Comparison of ENCODE assay signal across 31 cellular contexts in genomic region chr12:13345722-13346121, GRCh38.
"Had no signal": no experiment of that assay in that cellular context is flagged by ENCODE, and none has a peak within 500 bp of the region (broad histone marks: within the 10 kb centered on the region; RNA-seq: fewer than 3 reads in every experiment).

No MANE protein-coding gene starts in this region.

- ATAC-seq: activated CD4-positive, CD25-positive, alpha-beta regulatory T cell treated with anti-CD3 and anti-CD28 coated beads, Interleukin-2, amount 50 U/mL, for 24 hours; activated CD8-positive, alpha-beta T cell treated with anti-CD3 and anti-CD28 coated beads for 36 hours; activated T-cell treated with anti-CD3 and anti-CD28 coated beads, Interleukin-2, amount 50 U/mL, for 4 hours; activated T-helper 17 cell treated with anti-CD3 and anti-CD28 coated beads, Interleukin-2, amount 50 U/mL, for 72 hours; effector memory CD8-positive, alpha-beta T cell; T-helper 17 cell had no signal

- H3K4me3 ChIP-seq: esophagus squamous epithelium had no signal

- H3K27ac ChIP-seq: brain microvascular endothelial cell, esophagus squamous epithelium, WERI-Rb-1 had no signal

- H3K36me3 ChIP-seq: brain microvascular endothelial cell, esophagus squamous epithelium, WERI-Rb-1 had no signal

- DNase-seq: activated B cell treated with CpG ODN at 0.5 μM for 24 hours; activated CD4-positive, alpha-beta T cell treated with anti-CD3 and anti-CD28 coated beads for 48 hours; activated CD4-positive, alpha-beta T cell treated with anti-CD3 and anti-CD28 coated beads, Interleukin-2, amount 50 U/mL, for 1 hour; activated CD4-positive, alpha-beta T cell treated with anti-CD3 and anti-CD28 coated beads, Interleukin-2, amount 50 U/mL, for 48 hours; activated CD8-positive, alpha-beta memory T cell treated with anti-CD3 and anti-CD28 coated beads for 24 hours; activated CD8-positive, alpha-beta T cell treated with anti-CD3 and anti-CD28 coated beads for 36 hours; activated effector memory CD4-positive, alpha-beta T cell treated with Interleukin-2 at 50 U/mL for 16 hours; activated gamma-delta T cell treated with Interleukin-2 at 50 U/mL for 16 hours; activated naive CD4-positive, alpha-beta T cell treated with anti-CD3 and anti-CD28 coated beads, Interleukin-2, amount 50 U/mL, for 16 hours; activated naive CD4-positive, alpha-beta T cell treated with Interleukin-2 at 50 U/mL for 16 hours; activated T-cell treated with anti-CD3 and anti-CD28 coated beads, Interleukin-2, amount 50 U/mL, for 4 hours; amniotic stem cell; anterior cingulate cortex; brain microvascular endothelial cell; cortex of kidney; dermis blood vessel endothelial cell; effector CD4-positive, alpha-beta T cell; effector memory CD8-positive, alpha-beta T cell; erythroblast; esophagus squamous epithelium; head of caudate nucleus; T-helper 1 cell; T-helper 17 cell; T1000; WERI-Rb-1 had no signal

- H3K4me1 ChIP-seq: esophagus squamous epithelium had no signal

- H3K9me3 ChIP-seq: esophagus squamous epithelium had no signal

- FAIRE-seq: astrocyte, bronchial epithelial cell, colon, frontal cortex had no signal

- H3K27me3 ChIP-seq: brain microvascular endothelial cell, esophagus squamous epithelium had no signal
